In the genomic region with DNA sequence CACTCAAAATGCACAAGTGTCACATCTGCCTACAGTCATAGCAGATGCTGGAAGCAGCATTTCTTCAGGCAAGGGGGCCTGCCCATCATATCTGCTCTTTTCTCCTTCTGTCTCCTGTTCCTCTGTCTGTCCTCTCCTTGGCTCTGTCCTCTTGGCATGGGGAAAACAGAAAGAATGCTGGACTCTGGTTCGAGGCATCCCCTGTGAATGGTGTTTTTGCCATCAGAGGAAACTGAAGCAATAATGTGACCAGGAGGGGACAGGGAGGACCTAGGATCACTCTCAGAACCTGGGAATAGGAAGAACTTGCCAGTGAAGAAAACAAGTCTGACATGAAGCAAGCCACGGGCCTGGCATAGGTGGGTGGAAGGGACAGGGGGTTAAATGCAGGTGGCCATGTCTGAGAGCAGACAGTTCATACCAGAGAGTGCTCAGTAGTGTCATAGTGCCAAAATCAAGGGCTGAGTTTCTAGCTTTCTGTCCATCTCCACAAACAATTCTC, we compare ENCODE assay signal across 23 cellular contexts. TPM values are rescaled to one million over a fixed set of nuclear protein-coding genes. Genes with fewer than 3 reads are reported as not detected.
"Had no signal": no experiment of that assay in that cellular context is flagged by ENCODE, and none has a peak within 500 bp of the region (broad histone marks: within the 10 kb centered on the region; RNA-seq: fewer than 3 reads in every experiment).

No MANE protein-coding gene starts in this region.

- H3K27ac ChIP-seq: RWPE1 had no signal

- ATAC-seq: HepG2, Panc1 had no signal

- DNase-seq: IMR-90, Karpas-422, KG1, MM.1S, NCI-H1092 treated with DMSO at 0.1 percent for 48 hours, NCI-H1436, NCI-H187, NCI-H2029, NCI-H2081 treated with DMSO at 0.1 percent for 48 hours, NCI-H2171, NCI-H226, NCI-H446, NCI-H510A, NCI-H524 treated with DMSO at 0.1 percent for 48 hours, NCI-H69, NCI-H774, SHP77, SK-N-SH had no signal

RNA-seq across cellular contexts. Expression of gene AQP7, which starts 35.3 kb away (rescaled TPM):
- total RNA-seq: HT1080, IMR-90, SK-MEL-5 had no signal
